29 cellular contexts compared by ENCODE assay signal in genomic region chr1:56557746-56558145, GRCh38. TPM values are rescaled to one million over a fixed set of nuclear protein-coding genes. Genes with fewer than 3 reads are reported as not detected.
A peak's percentile ranks its signal among the peaks of the same experiment; 100 is the strongest.
DNase-seq lines count a peak whose midpoint lies in the region; ATAC-seq and TF ChIP-seq lines count a peak whose summit lies in the region.
"Had no signal": no experiment of that assay in that cellular context is flagged by ENCODE, and none has a peak within 500 bp of the region (broad histone marks: within the 10 kb centered on the region; RNA-seq: fewer than 3 reads in every experiment).

No MANE protein-coding gene starts in this region.

- no peak overlapping the region for H2AFZ ChIP-seq in GM23338

- no peaks in the 10 kb centered on the region for H3F3A ChIP-seq in GM23338 (replicated peaks; ENCODE audit: low read depth)

- 75 to 84% methylated on average over 7 of the region's 7 CpGs for WGBS in testis, 2 donors

- H3K36me3 Mint-ChIP-seq in GM23338 (ENCODE audit: low read depth): peaks cover 8% of the 10 kb centered on the region; the same call in 2 of the 3 replicates
- H3K36me3 Mint-ChIP-seq in naive thymus-derived CD4-positive, alpha-beta T cell: no peaks in the 10 kb centered on the region
- H3K36me3 Mint-ChIP-seq: activated CD8-positive, alpha-beta memory T cell treated with anti-CD3 and anti-CD28 coated beads, Interleukin-2, amount 10 ng/mL, durations not matched to agents 7 days and 5 days; naive B cell; WTC11 had no signal

- peaks cover 60% of the 10 kb centered on the region for H3K4me1 Mint-ChIP-seq in GM23338
- H3K4me1 Mint-ChIP-seq in naive thymus-derived CD4-positive, alpha-beta T cell: no peaks in the 10 kb centered on the region
- H3K4me1 Mint-ChIP-seq: activated CD8-positive, alpha-beta memory T cell treated with anti-CD3 and anti-CD28 coated beads, Interleukin-2, amount 10 ng/mL, durations not matched to agents 7 days and 5 days had no signal

- intact Hi-C loops in naive thymus-derived CD4-positive, alpha-beta T cell (cut with micrococcal nuclease): no loop called here
- intact Hi-C loops in testis (cut with DNase I; ENCODE audit: low total_unique reads): no loop called here

- peaks cover 99% of the 10 kb centered on the region for H3K79me2 ChIP-seq in GM23338 (replicated peaks; ENCODE audit: insufficient read depth)

- 0 out of 2 replicates have a peak overlapping the region, but pooled peaks have one; percentile 43 for H3K27ac ChIP-seq in GM23338 (ENCODE audit: low read depth)
- no peak overlapping the region for H3K27ac ChIP-seq in naive thymus-derived CD4-positive, alpha-beta T cell (ENCODE audit: low read depth, low read length)
- no peak overlapping the region for H3K27ac ChIP-seq in testis
- H3K27ac ChIP-seq: BLaER1, uterus had no signal

- no peaks in the 10 kb centered on the region for H3K9me3 Mint-ChIP-seq in GM23338
- H3K9me3 Mint-ChIP-seq in naive thymus-derived CD4-positive, alpha-beta T cell: peaks cover 0 to 4% (median 0%) of the 10 kb centered on the region in 11 donors
- H3K9me3 Mint-ChIP-seq: activated naive CD4-positive, alpha-beta T cell treated with anti-CD3 and anti-CD28 coated beads for 36 hours; WTC11 had no signal

- peaks cover 15% of the 10 kb centered on the region for H4K20me1 ChIP-seq in GM23338 (replicated peaks; ENCODE audit: insufficient read depth)
- H4K20me1 ChIP-seq: BLaER1 had no signal

- H3K27me3 ChIP-seq in GM23338 (ENCODE audit: insufficient read depth) (no peaks in the 10 kb centered on the region), testis (no peaks in the 10 kb centered on the region)
- no peaks in the 10 kb centered on the region for H3K27me3 ChIP-seq in naive thymus-derived CD4-positive, alpha-beta T cell (ENCODE audit: control insufficient read depth in 2 of 2, insufficient read depth in 2 of 2, low read length in 2 of 2)
- H3K27me3 ChIP-seq: BLaER1, stomach, uterus had no signal

- TF ChIP-seq POLR2A in testis (IDR thresholded peaks at IDR 0.05): no peak

- H3K36me3 ChIP-seq in GM23338 (ENCODE audit: insufficient read depth) (no peaks in the 10 kb centered on the region), testis (ENCODE audit: low read depth, missing control alignments) (no peaks in the 10 kb centered on the region)
- H3K36me3 ChIP-seq in naive thymus-derived CD4-positive, alpha-beta T cell (ENCODE audit: control insufficient read depth in 2 of 3, insufficient read depth in 3 of 3, low read length in 3 of 3): no peaks in the 10 kb centered on the region
- H3K36me3 ChIP-seq: BLaER1, stomach, uterus had no signal

- no peak overlapping the region for H3K4me3 Mint-ChIP-seq in GM23338
- H3K4me3 Mint-ChIP-seq in naive thymus-derived CD4-positive, alpha-beta T cell: no peak overlapping the region
- H3K4me3 Mint-ChIP-seq: activated CD8-positive, alpha-beta memory T cell treated with anti-CD3 and anti-CD28 coated beads, Interleukin-2, amount 10 ng/mL, durations not matched to agents 7 days and 5 days; activated naive CD4-positive, alpha-beta T cell treated with anti-CD3 and anti-CD28 coated beads for 36 hours; naive B cell; WTC11 had no signal

- TF ChIP-seq CTCF in GM23338 (conservative IDR thresholded peaks at IDR 0.05; ENCODE audit: low read depth in 2 of 2): no peak
- no peak for TF ChIP-seq CTCF in testis (IDR thresholded peaks at IDR 0.05)

- POLR2A ChIA-PET in naive thymus-derived CD4-positive, alpha-beta T cell (lab: Charles Lee): no interaction called here

- CTCF ChIA-PET in naive thymus-derived CD4-positive, alpha-beta T cell (lab: Charles Lee): no interaction called here

- in situ Hi-C loops in SK-MEL-5 (cut with HindIII; ENCODE audit: low pct_unique_long_range_greater_than_20kb, low sequenced_read_pairs): no loop called here

- H3K4me2 ChIP-seq in GM23338: 0 out of 2 replicates have a peak overlapping the region, but pooled peaks have one; percentile 15
- H3K4me2 ChIP-seq: BLaER1, SK-N-SH had no signal

- peaks cover 6% of the 10 kb centered on the region for H3K27me3 Mint-ChIP-seq in GM23338 (ENCODE audit: insufficient read depth, low read depth, poor library complexity)
- peaks cover 0 to 13% (median 1%) of the 10 kb centered on the region in 5 donors for H3K27me3 Mint-ChIP-seq in naive thymus-derived CD4-positive, alpha-beta T cell
- H3K27me3 Mint-ChIP-seq: activated CD8-positive, alpha-beta memory T cell treated with anti-CD3 and anti-CD28 coated beads, Interleukin-2, amount 10 ng/mL, durations not matched to agents 7 days and 5 days had no signal

- H3K9me2 ChIP-seq in GM23338 (ENCODE audit: insufficient read depth): no peaks in the 10 kb centered on the region
- H3K9me2 ChIP-seq: SK-N-SH had no signal

- H3K4me1 ChIP-seq in GM23338 (ENCODE audit: insufficient read depth) (peaks cover 94% of the 10 kb centered on the region), testis (peaks cover 3% of the 10 kb centered on the region)
- no peaks in the 10 kb centered on the region for H3K4me1 ChIP-seq in naive thymus-derived CD4-positive, alpha-beta T cell (ENCODE audit: control insufficient read depth in 2 of 2, insufficient read depth in 2 of 2, low read length in 2 of 2)
- H3K4me1 ChIP-seq: BLaER1, uterus had no signal

- no peak for ATAC-seq in GM23338
- no peak for ATAC-seq in naive thymus-derived CD4-positive, alpha-beta T cell
- ATAC-seq: activated CD8-positive, alpha-beta memory T cell treated with anti-CD3 and anti-CD28 coated beads, Interleukin-2, amount 10 ng/mL, durations not matched to agents 7 days and 5 days; left colon; WTC11 had no signal

- no peak overlapping the region for H3K27ac Mint-ChIP-seq in GM23338
- H3K27ac Mint-ChIP-seq in naive thymus-derived CD4-positive, alpha-beta T cell: no peak overlapping the region
- H3K27ac Mint-ChIP-seq: activated CD8-positive, alpha-beta memory T cell treated with anti-CD3 and anti-CD28 coated beads, Interleukin-2, amount 10 ng/mL, durations not matched to agents 7 days and 5 days; activated naive CD4-positive, alpha-beta T cell treated with anti-CD3 and anti-CD28 coated beads for 36 hours; naive B cell had no signal

- no peak overlapping the region for H3K4me3 ChIP-seq in GM23338
- H3K4me3 ChIP-seq in naive thymus-derived CD4-positive, alpha-beta T cell (ENCODE audit: low read length): no peak overlapping the region
- no peak overlapping the region for H3K4me3 ChIP-seq in testis
- H3K4me3 ChIP-seq: BLaER1, GM12878, stomach, uterus had no signal

- no peak for DNase-seq in GM23338 (ENCODE audit: low spot score)
- DNase-seq in SK-MEL-5 (ENCODE audit: low read depth, low spot score): peak; percentile 86
- DNase-seq in hypothalamus (lab: John Stamatoyannopoulos, UW): peak in 35 of 51 donors; percentile 15 to 81 (median 55)
- DNase-seq in pons (ENCODE audit: low spot score): peak; percentile 89
- DNase-seq in naive thymus-derived CD4-positive, alpha-beta T cell: no peak
- DNase-seq in DMS53 (lab: John Stamatoyannopoulos, UW): no peak
- DNase-seq in NCI-H2081 (lab: John Stamatoyannopoulos, UW): no peak
- no peak for DNase-seq in testis
- DNase-seq: ACHN; activated CD4-positive, alpha-beta T cell treated with anti-CD3 and anti-CD28 coated beads, Interleukin-2, amount 50 U/mL, for 1 hour; activated CD8-positive, alpha-beta memory T cell treated with anti-CD3 and anti-CD28 coated beads, Interleukin-2, amount 10 ng/mL, durations not matched to agents 7 days and 5 days; activated naive CD4-positive, alpha-beta T cell treated with anti-CD3 and anti-CD28 coated beads for 36 hours; Caco-2; dermis blood vessel endothelial cell; DND-41; glutamatergic neuron; KG1; left colon; mesenchymal stem cell; naive B cell; NCI-H146; NCI-H524 treated with DMSO at 0.1 percent for 48 hours; SK-N-SH; stomach; T1000; uterus had no signal

- H3K9me3 ChIP-seq in naive thymus-derived CD4-positive, alpha-beta T cell (ENCODE audit: control insufficient read depth in 2 of 3, low read length in 3 of 3): no peaks in the 10 kb centered on the region
- no peaks in the 10 kb centered on the region for H3K9me3 ChIP-seq in testis
- H3K9me3 ChIP-seq: BLaER1, Caco-2, SK-N-SH, stomach, uterus had no signal

TF ChIP-seq in GM23338, 12 proteins besides CTCF, POLR2A, EP300 and RAD21 (continues in another document):
- TF ChIP-seq CREB1 (CRISPR knock-in tag; IDR thresholded peaks at IDR 0.05; ENCODE audit: low read depth) (no peak), ETS1 (IDR thresholded peaks at IDR 0.05) (no peak), STAT1 (IDR thresholded peaks at IDR 0.05; ENCODE audit: unreplicated experiment) (no peak), POLR2AphosphoS5 (IDR thresholded peaks at IDR 0.05; ENCODE audit: low read depth) (no peak)

RNA-seq across cellular contexts. Expression of gene PLPP3, which starts 21.6 kb away (rescaled TPM):
- 49.0 and 61.9 TPM in 2 replicates for total RNA-seq in GM23338 (2014; rRNA removed; shearing (Covaris generic))
- polyA plus RNA-seq in GM23338 (2016; fragmentation: Nextera tagmentation; extraction: Ambion mirVana) (41.9 and 42.2 TPM in 2 replicates), testis (ENCODE audit: insufficient read depth, low read depth, low replicate concordance) (82.0 TPM)
- 26.5 and 26.7 TPM in 2 replicates for total RNA-seq in SK-MEL-5 (2014; rRNA removed; shearing (Covaris generic))
- 28.1 and 42.2 TPM in 2 replicates for polyA plus RNA-seq in SK-MEL-5 (2015; cell fraction: cytosol; rRNA removed)
- polyA plus RNA-seq in SK-MEL-5 (2015; cell fraction: nucleus; rRNA removed): 15.1 and 17.5 TPM in 2 replicates
- total RNA-seq in naive thymus-derived CD4-positive, alpha-beta T cell: under 1 TPM in 2 of 5 experiments, not detected in 3; 0.16 to 0.30 TPM
- not detected for polyA plus RNA-seq in naive thymus-derived CD4-positive, alpha-beta T cell
- 100 to 1,000 TPM in 1 of 2 donors, 10 to 100 TPM in 1; 41.5 to 103 TPM for total RNA-seq in testis
- total RNA-seq: activated CD8-positive, alpha-beta memory T cell treated with anti-CD3 and anti-CD28 coated beads, Interleukin-2, amount 10 ng/mL, durations not matched to agents 7 days and 5 days; activated naive CD4-positive, alpha-beta T cell treated with anti-CD3 and anti-CD28 coated beads for 36 hours had no signal

Comparison
In these comparisons a context has a peak if more than half of its experiments do, and no peak if none do; other contexts are left out.
1. DNase-seq: peak in SK-MEL-5 (single experiment), hypothalamus (35 of 51) and pons (single experiment); none in GM23338 (single experiment), naive thymus-derived CD4-positive, alpha-beta T cell (0 of 9), DMS53 (single experiment), NCI-H2081 (0 of 2) and testis (single experiment).
2. RNA of gene PLPP3, which starts 21.6 kb away (total RNA-seq): 41.5 to 103 TPM in testis, 49.0 to 61.9 TPM in GM23338 and 26.5 to 26.7 TPM in SK-MEL-5; 0.16 to 0.30 TPM in naive thymus-derived CD4-positive, alpha-beta T cell; every median in the first group is over 10 times any median in the second.